In the genomic region with DNA sequence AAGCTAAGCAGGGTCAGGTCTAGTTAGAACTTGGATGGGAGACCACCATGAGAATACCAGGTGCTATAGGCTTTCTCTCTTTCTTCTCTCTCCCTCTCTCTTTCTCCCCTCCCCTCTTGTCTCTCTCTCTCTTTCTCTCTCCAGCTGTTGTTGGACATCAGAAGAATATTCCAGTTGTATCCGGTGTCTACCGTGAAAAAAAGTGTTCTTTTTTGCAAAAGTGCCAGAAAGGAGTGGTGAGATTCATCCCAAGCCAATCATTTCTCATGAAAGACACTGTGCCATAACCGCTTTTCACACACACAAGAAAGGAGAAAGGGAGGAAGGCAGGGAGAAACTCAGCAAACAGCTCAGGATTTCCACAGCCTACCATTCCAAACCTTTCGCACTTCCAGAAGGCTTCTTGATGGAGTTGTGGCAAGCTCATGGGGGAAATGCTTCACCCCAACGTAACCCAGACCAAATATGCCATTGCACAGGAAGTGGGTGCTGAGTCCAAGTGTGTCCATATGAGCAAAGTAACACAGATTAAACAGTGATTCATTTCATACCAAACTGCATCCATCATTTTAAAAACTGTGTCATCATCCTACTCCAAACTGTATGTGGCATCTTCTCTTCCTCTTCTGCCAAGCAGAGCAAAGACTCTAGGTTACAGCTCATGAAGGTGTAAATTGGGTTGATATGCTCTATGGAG, we compare ENCODE assay signal across 9 cellular contexts.
DNase-seq lines count a peak whose midpoint lies in the region; ATAC-seq and TF ChIP-seq lines count a peak whose summit lies in the region.
"Had no signal": no experiment of that assay in that cellular context is flagged by ENCODE, and none has a peak within 500 bp of the region (broad histone marks: within the 10 kb centered on the region; RNA-seq: fewer than 3 reads in every experiment).

No MANE protein-coding gene starts in this region.

- intact Hi-C loops in left lung (cut with DNase I): no loop called here
- intact Hi-C loops in CD4-positive, alpha-beta memory T cell (cut with micrococcal nuclease): no loop called here

- peaks cover 0 to 3% (median 0%) of the 10 kb centered on the region in 8 donors for H3K9me3 Mint-ChIP-seq in CD4-positive, alpha-beta memory T cell

- no peak overlapping the region for H3K9ac ChIP-seq in BLaER1

- peak overlapping the region; percentile 68 for H3K4me2 ChIP-seq in BLaER1

- H3K36me3 Mint-ChIP-seq in CD4-positive, alpha-beta memory T cell: no peaks in the 10 kb centered on the region

- H3K4me3 Mint-ChIP-seq in CD4-positive, alpha-beta memory T cell: no peak overlapping the region

- H3K4me1 ChIP-seq in BLaER1: peaks cover 42% of the 10 kb centered on the region
- H3K4me1 ChIP-seq in left lung: peaks cover 0 to 30% of the 10 kb centered on the region in 2 donors
- H3K4me1 ChIP-seq in CD4-positive, alpha-beta memory T cell (ENCODE audit: insufficient read depth, low read length): no peaks in the 10 kb centered on the region

- DNase-seq in HPDE6-E6E7 (ENCODE audit: extremely low spot score) (peak; percentile 64), amniotic stem cell (lab: John Stamatoyannopoulos, UW) (peak; percentile 64), left lung (no peak), hippocampal formation (lab: John Stamatoyannopoulos, UW) (no peak), coronary artery (ENCODE audit: low spot score) (no peak)
- DNase-seq in activated naive CD4-positive, alpha-beta T cell treated with Interleukin-2 at 50 U/mL for 16 hours: no peak
- no peak for DNase-seq in CD4-positive, alpha-beta memory T cell
- DNase-seq: activated CD4-positive, alpha-beta T cell treated with anti-CD3 and anti-CD28 coated beads for 4 hours had no signal

- no peaks in the 10 kb centered on the region for H3K36me3 ChIP-seq in BLaER1
- no peaks in the 10 kb centered on the region for H3K36me3 ChIP-seq in left lung
- no peaks in the 10 kb centered on the region for H3K36me3 ChIP-seq in CD4-positive, alpha-beta memory T cell (ENCODE audit: insufficient read depth, low read length)

- TF ChIP-seq CTCF in left lung (IDR thresholded peaks at IDR 0.05) (no peak), coronary artery (IDR thresholded peaks at IDR 0.05) (no peak)

- H3K27me3 ChIP-seq in BLaER1 (no peaks in the 10 kb centered on the region), left lung (no peaks in the 10 kb centered on the region)
- H3K27me3 ChIP-seq in CD4-positive, alpha-beta memory T cell (ENCODE audit: insufficient read depth, low read length): no peaks in the 10 kb centered on the region

- H3K9me3 ChIP-seq in BLaER1: peaks cover 11% of the 10 kb centered on the region; the same call in 1 of the 2 replicates
- H3K9me3 ChIP-seq in left lung: no peaks in the 10 kb centered on the region
- no peaks in the 10 kb centered on the region for H3K9me3 ChIP-seq in CD4-positive, alpha-beta memory T cell (ENCODE audit: control insufficient read depth in 1 of 2, low read length in 2 of 2)

- H3K27ac Mint-ChIP-seq in CD4-positive, alpha-beta memory T cell: no peak overlapping the region

- H3K4me3 ChIP-seq in BLaER1 (no peak overlapping the region), left lung (no peak overlapping the region), coronary artery (no peak overlapping the region)
- H3K4me3 ChIP-seq in CD4-positive, alpha-beta memory T cell (ENCODE audit: low read length in 2 of 2): no peak overlapping the region

- no peaks in the 10 kb centered on the region for H4K20me1 ChIP-seq in BLaER1

- no peaks in the 10 kb centered on the region for H3K27me3 Mint-ChIP-seq in CD4-positive, alpha-beta memory T cell

- CTCF ChIA-PET in CD4-positive, alpha-beta memory T cell (lab: Charles Lee; ENCODE audit: partially characterized antibody): interaction anchor here (1.3 kb wide), 1 partner anchor 8 kb away, joined by 5 read pairs; no protein-coding TSS in a partner anchor

- POLR2A ChIA-PET in CD4-positive, alpha-beta memory T cell (lab: Charles Lee; ENCODE audit: partially characterized antibody): no interaction called here

- H3K4me1 Mint-ChIP-seq in CD4-positive, alpha-beta memory T cell: peaks cover 0 to 4% (median 0%) of the 10 kb centered on the region in 4 donors

- H3K27ac ChIP-seq in BLaER1: 0 out of 2 replicates have a peak overlapping the region, but pooled peaks have one; percentile 32
- H3K27ac ChIP-seq in left lung: peak overlapping the region in 1 of 2 donors; percentile 10
- H3K27ac ChIP-seq in coronary artery: peak overlapping the region in 1 of 2 donors; percentile 42
- no peak overlapping the region for H3K27ac ChIP-seq in CD4-positive, alpha-beta memory T cell (ENCODE audit: low read depth, low read length)

- peak; percentile 49 for ATAC-seq in left lung

Comparison
In these comparisons a context has a peak if more than half of its experiments do, and no peak if none do; other contexts are left out.
1. DNase-seq: peak in HPDE6-E6E7 (single experiment) and amniotic stem cell (single experiment); none in left lung (0 of 2), hippocampal formation (0 of 2), coronary artery (single experiment), activated naive CD4-positive, alpha-beta T cell treated with Interleukin-2 at 50 U/mL for 16 hours (single experiment) and CD4-positive, alpha-beta memory T cell (0 of 5).